In the genomic region with DNA sequence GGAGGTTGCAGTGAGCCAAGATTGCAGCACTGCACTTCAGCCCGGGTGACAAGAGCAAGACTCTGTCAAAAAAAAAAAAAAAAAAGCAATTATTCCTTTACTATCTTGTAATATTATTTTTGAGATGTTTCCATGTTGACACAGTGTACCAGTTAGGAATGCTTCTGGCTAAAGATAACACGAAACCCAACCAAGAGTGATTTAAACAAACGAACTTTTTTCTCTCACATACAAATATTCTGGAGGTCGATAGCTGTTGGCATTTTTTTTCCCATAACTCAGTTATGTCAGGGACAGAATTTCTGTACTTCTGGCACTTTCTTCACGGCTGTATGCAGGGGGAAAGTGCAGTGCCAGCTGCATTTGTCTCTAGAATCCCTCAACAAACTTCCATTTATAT, we compare ENCODE assay signal across 2 cellular contexts.
TF ChIP-seq lines count a peak whose summit lies in the region.

No MANE protein-coding gene starts in this region.

TF ChIP-seq in SK-N-SH, 30 proteins besides CTCF, POLR2A, EP300 and RAD21 (continued from another document):
- TF ChIP-seq, protein P1, sequence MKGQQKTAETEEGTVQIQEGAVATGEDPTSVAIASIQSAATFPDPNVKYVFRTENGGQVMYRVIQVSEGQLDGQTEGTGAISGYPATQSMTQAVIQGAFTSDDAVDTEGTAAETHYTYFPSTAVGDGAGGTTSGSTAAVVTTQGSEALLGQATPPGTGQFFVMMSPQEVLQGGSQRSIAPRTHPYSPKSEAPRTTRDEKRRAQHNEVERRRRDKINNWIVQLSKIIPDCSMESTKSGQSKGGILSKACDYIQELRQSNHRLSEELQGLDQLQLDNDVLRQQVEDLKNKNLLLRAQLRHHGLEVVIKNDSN (IDR thresholded peaks at IDR 0.05; ENCODE audit: borderline replicate concordance, low read depth), result no peak
- no peak for TF ChIP-seq MXI1 (IDR thresholded peaks at IDR 0.05; ENCODE audit: low read depth, low read length)
- no peak for TF ChIP-seq TAF1 (IDR thresholded peaks at IDR 0.05; ENCODE audit: borderline replicate concordance, low read depth, low read length)
- no peak for TF ChIP-seq YY1 (IDR thresholded peaks at IDR 0.05; ENCODE audit: low read depth)
TF ChIP-seq in SK-N-SH: peak in this region for 0.

TF ChIP-seq in K562, 482 proteins besides CTCF, POLR2A, EP300 and RAD21 (continued from another document):
- TF ChIP-seq, protein P2, sequence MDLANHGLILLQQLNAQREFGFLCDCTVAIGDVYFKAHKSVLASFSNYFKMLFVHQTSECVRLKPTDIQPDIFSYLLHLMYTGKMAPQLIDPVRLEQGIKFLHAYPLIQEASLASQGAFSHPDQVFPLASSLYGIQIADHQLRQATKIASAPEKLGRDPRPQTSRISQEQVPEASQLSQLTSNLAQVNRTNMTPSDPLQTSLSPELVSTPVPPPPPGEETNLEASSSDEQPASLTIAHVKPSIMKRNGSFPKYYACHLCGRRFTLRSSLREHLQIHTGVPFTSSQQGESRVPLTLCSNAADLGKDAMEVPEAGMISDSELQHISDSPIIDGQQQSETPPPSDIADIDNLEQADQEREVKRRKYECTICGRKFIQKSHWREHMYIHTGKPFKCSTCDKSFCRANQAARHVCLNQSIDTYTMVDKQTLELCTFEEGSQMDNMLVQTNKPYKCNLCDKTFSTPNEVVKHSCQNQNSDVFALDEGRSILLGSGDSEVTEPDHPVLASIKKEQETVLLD (IDR thresholded peaks at IDR 0.05), result no peak
- TF ChIP-seq BCL6 (CRISPR knock-in tag; IDR thresholded peaks at IDR 0.05) (no peak), BRD9 (IDR thresholded peaks at IDR 0.05; ENCODE audit: low read depth, partially characterized antibody) (no peak), RBM15 (IDR thresholded peaks at IDR 0.05; ENCODE audit: insufficient read depth, low read length) (no peak), ESRRA (IDR thresholded peaks at IDR 0.05; ENCODE audit: borderline replicate concordance, low read depth) (no peak), SAFB2 (IDR thresholded peaks at IDR 0.05; ENCODE audit: borderline replicate concordance, low read depth, low read length, severe bottlenecking) (no peak), NELFE (IDR thresholded peaks at IDR 0.05; ENCODE audit: insufficient read depth, insufficient read length) (no peak), ZKSCAN8 (CRISPR knock-in tag; IDR thresholded peaks at IDR 0.05) (no peak), ZKSCAN1 (IDR thresholded peaks at IDR 0.05; ENCODE audit: low read depth, low read length) (no peak), LEF1 (IDR thresholded peaks at IDR 0.05) (no peak), NCOA4 (IDR thresholded peaks at IDR 0.05; ENCODE audit: partially characterized antibody) (no peak), JUND (IDR thresholded peaks at IDR 0.05; ENCODE audit: borderline replicate concordance, low read depth, low read length) (no peak), JUND (tag; IDR thresholded peaks at IDR 0.05; ENCODE audit: borderline replicate concordance, low read depth, low read length) (no peak), PML (IDR thresholded peaks at IDR 0.05; ENCODE audit: low read length) (no peak)
- TF ChIP-seq, protein P3, sequence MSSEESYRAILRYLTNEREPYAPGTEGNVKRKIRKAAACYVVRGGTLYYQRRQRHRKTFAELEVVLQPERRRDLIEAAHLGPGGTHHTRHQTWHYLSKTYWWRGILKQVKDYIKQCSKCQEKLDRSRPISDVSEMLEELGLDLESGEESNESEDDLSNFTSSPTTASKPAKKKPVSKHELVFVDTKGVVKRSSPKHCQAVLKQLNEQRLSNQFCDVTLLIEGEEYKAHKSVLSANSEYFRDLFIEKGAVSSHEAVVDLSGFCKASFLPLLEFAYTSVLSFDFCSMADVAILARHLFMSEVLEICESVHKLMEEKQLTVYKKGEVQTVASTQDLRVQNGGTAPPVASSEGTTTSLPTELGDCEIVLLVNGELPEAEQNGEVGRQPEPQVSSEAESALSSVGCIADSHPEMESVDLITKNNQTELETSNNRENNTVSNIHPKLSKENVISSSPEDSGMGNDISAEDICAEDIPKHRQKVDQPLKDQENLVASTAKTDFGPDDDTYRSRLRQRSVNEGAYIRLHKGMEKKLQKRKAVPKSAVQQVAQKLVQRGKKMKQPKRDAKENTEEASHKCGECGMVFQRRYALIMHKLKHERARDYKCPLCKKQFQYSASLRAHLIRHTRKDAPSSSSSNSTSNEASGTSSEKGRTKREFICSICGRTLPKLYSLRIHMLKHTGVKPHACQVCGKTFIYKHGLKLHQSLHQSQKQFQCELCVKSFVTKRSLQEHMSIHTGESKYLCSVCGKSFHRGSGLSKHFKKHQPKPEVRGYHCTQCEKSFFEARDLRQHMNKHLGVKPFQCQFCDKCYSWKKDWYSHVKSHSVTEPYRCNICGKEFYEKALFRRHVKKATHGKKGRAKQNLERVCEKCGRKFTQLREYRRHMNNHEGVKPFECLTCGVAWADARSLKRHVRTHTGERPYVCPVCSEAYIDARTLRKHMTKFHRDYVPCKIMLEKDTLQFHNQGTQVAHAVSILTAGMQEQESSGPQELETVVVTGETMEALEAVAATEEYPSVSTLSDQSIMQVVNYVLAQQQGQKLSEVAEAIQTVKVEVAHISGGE (CRISPR knock-in tag; IDR thresholded peaks at IDR 0.05), result no peak; a peak in 1 of 6 replicates
- TF ChIP-seq, protein P4, sequence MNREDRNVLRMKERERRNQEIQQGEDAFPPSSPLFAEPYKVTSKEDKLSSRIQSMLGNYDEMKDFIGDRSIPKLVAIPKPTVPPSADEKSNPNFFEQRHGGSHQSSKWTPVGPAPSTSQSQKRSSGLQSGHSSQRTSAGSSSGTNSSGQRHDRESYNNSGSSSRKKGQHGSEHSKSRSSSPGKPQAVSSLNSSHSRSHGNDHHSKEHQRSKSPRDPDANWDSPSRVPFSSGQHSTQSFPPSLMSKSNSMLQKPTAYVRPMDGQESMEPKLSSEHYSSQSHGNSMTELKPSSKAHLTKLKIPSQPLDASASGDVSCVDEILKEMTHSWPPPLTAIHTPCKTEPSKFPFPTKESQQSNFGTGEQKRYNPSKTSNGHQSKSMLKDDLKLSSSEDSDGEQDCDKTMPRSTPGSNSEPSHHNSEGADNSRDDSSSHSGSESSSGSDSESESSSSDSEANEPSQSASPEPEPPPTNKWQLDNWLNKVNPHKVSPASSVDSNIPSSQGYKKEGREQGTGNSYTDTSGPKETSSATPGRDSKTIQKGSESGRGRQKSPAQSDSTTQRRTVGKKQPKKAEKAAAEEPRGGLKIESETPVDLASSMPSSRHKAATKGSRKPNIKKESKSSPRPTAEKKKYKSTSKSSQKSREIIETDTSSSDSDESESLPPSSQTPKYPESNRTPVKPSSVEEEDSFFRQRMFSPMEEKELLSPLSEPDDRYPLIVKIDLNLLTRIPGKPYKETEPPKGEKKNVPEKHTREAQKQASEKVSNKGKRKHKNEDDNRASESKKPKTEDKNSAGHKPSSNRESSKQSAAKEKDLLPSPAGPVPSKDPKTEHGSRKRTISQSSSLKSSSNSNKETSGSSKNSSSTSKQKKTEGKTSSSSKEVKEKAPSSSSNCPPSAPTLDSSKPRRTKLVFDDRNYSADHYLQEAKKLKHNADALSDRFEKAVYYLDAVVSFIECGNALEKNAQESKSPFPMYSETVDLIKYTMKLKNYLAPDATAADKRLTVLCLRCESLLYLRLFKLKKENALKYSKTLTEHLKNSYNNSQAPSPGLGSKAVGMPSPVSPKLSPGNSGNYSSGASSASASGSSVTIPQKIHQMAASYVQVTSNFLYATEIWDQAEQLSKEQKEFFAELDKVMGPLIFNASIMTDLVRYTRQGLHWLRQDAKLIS (CRISPR knock-in tag; IDR thresholded peaks at IDR 0.05), result no peak
- TF ChIP-seq, protein P5, sequence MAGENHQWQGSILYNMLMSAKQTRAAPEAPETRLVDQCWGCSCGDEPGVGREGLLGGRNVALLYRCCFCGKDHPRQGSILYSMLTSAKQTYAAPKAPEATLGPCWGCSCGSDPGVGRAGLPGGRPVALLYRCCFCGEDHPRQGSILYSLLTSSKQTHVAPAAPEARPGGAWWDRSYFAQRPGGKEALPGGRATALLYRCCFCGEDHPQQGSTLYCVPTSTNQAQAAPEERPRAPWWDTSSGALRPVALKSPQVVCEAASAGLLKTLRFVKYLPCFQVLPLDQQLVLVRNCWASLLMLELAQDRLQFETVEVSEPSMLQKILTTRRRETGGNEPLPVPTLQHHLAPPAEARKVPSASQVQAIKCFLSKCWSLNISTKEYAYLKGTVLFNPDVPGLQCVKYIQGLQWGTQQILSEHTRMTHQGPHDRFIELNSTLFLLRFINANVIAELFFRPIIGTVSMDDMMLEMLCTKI (IDR thresholded peaks at IDR 0.05; ENCODE audit: partially characterized antibody), result no peak
- TF ChIP-seq, protein P6, sequence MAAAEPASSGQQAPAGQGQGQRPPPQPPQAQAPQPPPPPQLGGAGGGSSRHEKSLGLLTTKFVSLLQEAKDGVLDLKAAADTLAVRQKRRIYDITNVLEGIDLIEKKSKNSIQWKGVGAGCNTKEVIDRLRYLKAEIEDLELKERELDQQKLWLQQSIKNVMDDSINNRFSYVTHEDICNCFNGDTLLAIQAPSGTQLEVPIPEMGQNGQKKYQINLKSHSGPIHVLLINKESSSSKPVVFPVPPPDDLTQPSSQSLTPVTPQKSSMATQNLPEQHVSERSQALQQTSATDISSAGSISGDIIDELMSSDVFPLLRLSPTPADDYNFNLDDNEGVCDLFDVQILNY (CRISPR knock-in tag; IDR thresholded peaks at IDR 0.05), result no peak
